ENCODE assay signal across 31 cellular contexts in genomic region chr2:210568108-210568507, GRCh38.
"Had no signal": no experiment of that assay in that cellular context is flagged by ENCODE, and none has a peak within 500 bp of the region (broad histone marks: within the 10 kb centered on the region; RNA-seq: fewer than 3 reads in every experiment).

No MANE protein-coding gene starts in this region.

- H3K4me3 ChIP-seq: coronary artery, dorsolateral prefrontal cortex had no signal

- FAIRE-seq: astrocyte, bronchial epithelial cell, frontal cortex had no signal

- H3K36me3 ChIP-seq: brain microvascular endothelial cell, WERI-Rb-1 had no signal

- H3K27ac ChIP-seq: brain microvascular endothelial cell, coronary artery, dorsolateral prefrontal cortex, WERI-Rb-1 had no signal

- H3K27me3 ChIP-seq: brain microvascular endothelial cell, dorsolateral prefrontal cortex had no signal

- DNase-seq: activated CD4-positive, alpha-beta memory T cell treated with anti-CD3 and anti-CD28 coated beads for 36 hours; activated CD4-positive, alpha-beta T cell treated with anti-CD3 and anti-CD28 coated beads for 36 hours; activated CD4-positive, alpha-beta T cell treated with anti-CD3 and anti-CD28 coated beads, Interleukin-2, amount 10 ng/mL, durations not matched to agents 24 days and 14 days; activated CD4-positive, CD25-positive, alpha-beta regulatory T cell; activated CD4-positive, CD25-positive, alpha-beta regulatory T cell treated with anti-CD3 and anti-CD28 coated beads, Interleukin-2, amount 50 U/mL, for 72 hours; activated CD8-positive, alpha-beta memory T cell treated with anti-CD3 and anti-CD28 coated beads, Interleukin-2, amount 10 ng/mL, durations not matched to agents 7 days and 5 days; activated CD8-positive, alpha-beta memory T cell treated with anti-CD3 and anti-CD28 coated beads, Interleukin-2, amount 50 U/mL, for 4 hours; activated CD8-positive, alpha-beta T cell treated with anti-CD3 and anti-CD28 coated beads, Interleukin-2, amount 10 ng/mL, durations not matched to agents 7 days and 5 days; activated effector memory CD4-positive, alpha-beta T cell treated with Interleukin-2 at 50 U/mL for 16 hours; activated gamma-delta T cell treated with Interleukin-2 at 50 U/mL for 16 hours; activated naive CD4-positive, alpha-beta T cell treated with anti-CD3 and anti-CD28 coated beads, Interleukin-2, amount 50 U/mL, for 16 hours; activated naive CD4-positive, alpha-beta T cell treated with Interleukin-2 at 50 U/mL for 16 hours; activated T-cell treated with anti-CD3 and anti-CD28 coated beads, Interleukin-2, amount 50 U/mL, for 1 hour; amniotic stem cell; anterior cingulate cortex; brain microvascular endothelial cell; dorsolateral prefrontal cortex; effector memory CD4-positive, alpha-beta T cell; endodermal cell; foreskin fibroblast; head of caudate nucleus; T-helper 1 cell; T-helper 17 cell; T1000; WERI-Rb-1 had no signal

- ATAC-seq: activated CD4-positive, alpha-beta T cell treated with anti-CD3 and anti-CD28 coated beads for 36 hours; activated CD8-positive, alpha-beta memory T cell treated with anti-CD3 and anti-CD28 coated beads, Interleukin-2, amount 10 ng/mL, durations not matched to agents 7 days and 5 days; activated CD8-positive, alpha-beta T cell treated with anti-CD3 and anti-CD28 coated beads, Interleukin-2, amount 10 ng/mL, durations not matched to agents 7 days and 5 days; activated T-helper 17 cell treated with anti-CD3 and anti-CD28 coated beads, Interleukin-2, amount 50 U/mL, for 72 hours; esophagus mucosa; T-helper 17 cell had no signal
